Comparison of ENCODE assay signal across 5 cellular contexts in genomic region chr14:100207588-100207987, GRCh38. TPM values are rescaled to one million over a fixed set of nuclear protein-coding genes. Genes with fewer than 3 reads are reported as not detected.
"Had no signal": no experiment of that assay in that cellular context is flagged by ENCODE, and none has a peak within 500 bp of the region (broad histone marks: within the 10 kb centered on the region; RNA-seq: fewer than 3 reads in every experiment).

No MANE protein-coding gene starts in this region.

RNA-seq across cellular contexts. Expression of gene DEGS2, which starts 48.1 kb away (rescaled TPM):
- total RNA-seq: LHCN-M2, Right ventricle myocardium inferior, RPMI7951, SJCRH30, SK-MEL-5 had no signal
